ENCODE assay signal across 8 cellular contexts in the genomic region with DNA sequence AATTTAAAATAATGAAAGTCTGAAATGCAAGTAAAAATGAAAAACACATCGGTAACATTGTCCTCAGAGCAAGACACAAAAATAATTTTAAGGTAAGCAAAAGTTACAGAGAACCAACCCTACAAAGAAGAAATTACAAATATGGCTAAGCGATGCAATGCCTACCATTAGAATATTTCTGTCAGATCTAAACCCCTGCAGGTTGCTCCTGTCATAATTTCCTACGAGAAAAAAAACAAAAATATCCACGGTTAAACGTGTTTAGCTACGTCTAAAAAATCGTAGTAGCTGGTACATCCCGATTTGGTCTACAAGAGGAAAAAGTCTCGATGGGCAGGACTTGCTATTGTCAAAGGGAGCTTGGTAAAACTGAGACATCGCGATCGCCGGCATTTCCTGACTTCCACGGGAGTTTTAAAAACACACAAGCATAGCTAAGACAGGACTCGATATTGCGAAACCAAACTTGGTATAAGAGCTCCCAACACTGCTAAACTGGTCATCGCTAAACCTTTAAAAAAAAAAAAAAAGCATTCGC. TPM values are rescaled to one million over a fixed set of nuclear protein-coding genes. Genes with fewer than 3 reads are reported as not detected.
A peak's percentile ranks its signal among the peaks of the same experiment; 100 is the strongest.
DNase-seq lines count a peak whose midpoint lies in the region; ATAC-seq and TF ChIP-seq lines count a peak whose summit lies in the region.

No MANE protein-coding gene starts in this region.

- TF ChIP-seq POLR2A in gastroesophageal sphincter (IDR thresholded peaks at IDR 0.05) (no peak), prostate gland (IDR thresholded peaks at IDR 0.05) (no peak)

- intact Hi-C loops in prostate gland (cut with DNase I), result loop anchor here (5.0 kb wide), 3 partner anchors 49 to 134 kb away; a partner anchor contains a TSS

- peak; percentile 43 for DNase-seq in DMS53 treated with DMSO at 0.1 percent for 48 hours (lab: John Stamatoyannopoulos, UW; ENCODE audit: unreplicated experiment)
- DNase-seq in NCI-H1694 (lab: John Stamatoyannopoulos, UW), result peak; percentile 42
- peak; percentile 37 for DNase-seq in activated effector memory CD4-positive, alpha-beta T cell treated with Interleukin-2 at 50 U/mL for 16 hours
- no peak for DNase-seq in prostate gland (ENCODE audit: low spot score)
- DNase-seq in OCI-M1 (lab: John Stamatoyannopoulos, UW), result no peak

- 9 to 10% methylated on average over 18 of the region's 18 CpGs for WGBS in gastroesophageal sphincter (ENCODE audit: low coverage in 1 of 2), 2 donors
- WGBS in prostate gland, result 13% methylated on average over 18 of the region's 18 CpGs

- peaks cover 0 to 7% (median 0%) of the 10 kb centered on the region in 3 donors for H3K9me3 ChIP-seq in gastroesophageal sphincter
- no peaks in the 10 kb centered on the region for H3K9me3 ChIP-seq in prostate gland

- H3K4me3 ChIP-seq in gastroesophageal sphincter (peak overlapping the region; percentile 63 to 87), prostate gland (peak overlapping the region; percentile 49 to 51)

- H3K4me1 ChIP-seq in gastroesophageal sphincter (peaks cover 0 to 68% (median 0%) of the 10 kb centered on the region in 3 donors), prostate gland (replicated peaks) (no peaks in the 10 kb centered on the region)

- peak in 3 of 4 experiments; percentile 10 to 33 (median 11) for TF ChIP-seq CTCF in gastroesophageal sphincter (IDR thresholded peaks at IDR 0.05)
- TF ChIP-seq CTCF in prostate gland (IDR thresholded peaks at IDR 0.05), result no peak

- H3K27me3 ChIP-seq in gastroesophageal sphincter (peaks cover 61% of the 10 kb centered on the region), prostate gland (replicated peaks; ENCODE audit: insufficient read depth) (no peaks in the 10 kb centered on the region)

- H3K27ac ChIP-seq in gastroesophageal sphincter (peak overlapping the region; percentile 89 to 94 (median 92)), prostate gland (peak overlapping the region; percentile 94 to 98)

- ATAC-seq in gastroesophageal sphincter, result peak; percentile 2
- no peak for ATAC-seq in HG02678 (IDR thresholded peaks at IDR 0.05; ENCODE audit: unreplicated experiment)
- ATAC-seq in HG02588 (IDR thresholded peaks at IDR 0.05; ENCODE audit: unreplicated experiment), result no peak

- TF ChIP-seq EP300 in gastroesophageal sphincter (IDR thresholded peaks at IDR 0.05), result no peak

- H3K36me3 ChIP-seq in gastroesophageal sphincter (no peaks in the 10 kb centered on the region), prostate gland (no peaks in the 10 kb centered on the region)

RNA-seq across cellular contexts. Expression of a gene that starts 1.1 kb away (rescaled TPM):
- total RNA-seq in gastroesophageal sphincter, result 1 to 10 TPM; 1.2 to 5.1 (median 2.1) TPM
- 1 to 10 TPM; 4.5 to 5.3 TPM for total RNA-seq in prostate gland

Comparison
In these comparisons a context has a peak if more than half of its experiments do, and no peak if none do; other contexts are left out.
1. DNase-seq: peak in DMS53 treated with DMSO at 0.1 percent for 48 hours (single experiment), NCI-H1694 (single experiment) and activated effector memory CD4-positive, alpha-beta T cell treated with Interleukin-2 at 50 U/mL for 16 hours (single experiment); none in prostate gland (single experiment) and OCI-M1 (single experiment).
2. CTCF ChIP-seq: peak in gastroesophageal sphincter (3 of 4); none in prostate gland (0 of 4).